Comparison of ENCODE assay signal across 8 cellular contexts in the genomic region with DNA sequence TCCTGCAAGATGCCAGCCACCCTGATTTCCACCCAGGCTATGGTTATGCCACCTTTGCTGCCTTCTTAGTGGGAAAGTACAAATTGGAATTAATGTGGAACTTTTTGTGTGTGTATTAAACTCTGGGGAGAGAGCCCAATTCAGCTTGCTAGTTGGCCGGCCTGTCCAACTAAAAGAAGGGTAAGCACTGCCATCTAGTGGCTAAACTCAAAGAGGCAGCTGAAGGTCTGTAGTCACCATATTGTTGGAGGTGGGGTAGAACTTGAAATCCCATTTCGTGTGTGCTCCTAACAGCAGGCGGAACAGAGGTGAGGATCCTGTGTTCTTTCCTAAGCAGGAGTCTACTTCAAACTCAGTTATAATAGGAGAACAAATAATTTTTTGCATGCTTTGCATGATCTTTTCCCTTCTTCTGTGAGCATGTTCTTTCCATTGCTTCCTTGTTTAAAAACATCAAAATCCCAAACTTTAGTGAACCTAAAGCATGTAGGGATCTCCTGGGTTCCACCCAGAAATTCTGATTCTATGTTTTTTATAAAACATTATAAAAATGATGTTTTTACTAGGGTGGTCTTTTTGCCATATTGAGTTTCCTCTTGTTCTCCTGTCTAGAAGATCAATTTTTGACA.
DNase-seq lines count a peak whose midpoint lies in the region; ATAC-seq, FAIRE-seq and TF ChIP-seq lines count a peak whose summit lies in the region.

No MANE protein-coding gene starts in this region.

- peak; percentile 34 for FAIRE-seq in frontal cortex (lab: Jason Lieb, UNC)
- FAIRE-seq in pancreas (lab: Jason Lieb, UNC): peak; percentile 88

- no peak overlapping the region for H3K27ac Mint-ChIP-seq in type B pancreatic cell

- DNase-seq in SIG-M5 treated with dmso at 0.1 percent for 504 hours (lab: John Stamatoyannopoulos, UW; ENCODE audit: unreplicated experiment) (peak; percentile 68), SIG-M5 (lab: John Stamatoyannopoulos, UW) (no peak), MG63 (peak; percentile 47), SK-MEL-5 (ENCODE audit: low read depth, low spot score) (peak; percentile 77), frontal cortex (ENCODE audit: low spot score in 2 of 2) (peak; percentile 37 to 67), pancreas (peak in 4 of 6 donors; percentile 45 to 77 (median 52)), type B pancreatic cell (ENCODE audit: extremely low spot score, unreplicated experiment) (peak; percentile 78)
- DNase-seq in activated naive CD4-positive, alpha-beta T cell treated with Interleukin-2 at 50 U/mL for 16 hours: peak; percentile 66

- H3K27ac ChIP-seq in pancreas: no peak overlapping the region

- WGBS in pancreas, 2 donors: 15 to 20% methylated on average over 3 of the region's 3 CpGs

- H3K4me3 ChIP-seq in MG63 (no peak overlapping the region), pancreas (no peak overlapping the region)

- no peaks in the 10 kb centered on the region for H3K36me3 ChIP-seq in MG63
- H3K36me3 ChIP-seq in pancreas: no peaks in the 10 kb centered on the region

- peaks cover 25% of the 10 kb centered on the region for H3K36me3 Mint-ChIP-seq in type B pancreatic cell

- H3K27me3 ChIP-seq in MG63: no peaks in the 10 kb centered on the region
- H3K27me3 ChIP-seq in pancreas: no peaks in the 10 kb centered on the region

- peak; percentile 78 to 92 (median 90) for ATAC-seq in pancreas

- H3K4me3 Mint-ChIP-seq in type B pancreatic cell: no peak overlapping the region

- in situ Hi-C loops in SK-MEL-5 (cut with HindIII; ENCODE audit: low pct_unique_long_range_greater_than_20kb, low sequenced_read_pairs): no loop called here

- H3K27me3 Mint-ChIP-seq in type B pancreatic cell: no peaks in the 10 kb centered on the region

- H3K4me1 Mint-ChIP-seq in type B pancreatic cell (ENCODE audit: unreplicated experiment): peaks cover 4% of the 10 kb centered on the region

- H3K4me1 ChIP-seq in pancreas: no peaks in the 10 kb centered on the region

- TF ChIP-seq CTCF in pancreas (IDR thresholded peaks at IDR 0.05) (peak; percentile 74 to 88 (median 82)), type B pancreatic cell (conservative IDR thresholded peaks at IDR 0.05) (peak; percentile 96)

- intact Hi-C loops in pancreas (cut with DNase I): loop anchor here in 1 of 3 donors (10.0 kb wide), 1 partner anchor 347 kb away; no protein-coding TSS in a partner anchor

- H3K9me3 ChIP-seq in MG63 (no peaks in the 10 kb centered on the region; the same call in 1 of the 2 replicates), pancreas (no peaks in the 10 kb centered on the region)

- H3K9me3 Mint-ChIP-seq in type B pancreatic cell: no peaks in the 10 kb centered on the region
